In genomic region chr17:81033535-81034167, GRCh38 we compare ENCODE assay signal across 9 cellular contexts. TPM values are rescaled to one million over a fixed set of nuclear protein-coding genes. Genes with fewer than 3 reads are reported as not detected.
DNase-seq lines count a peak whose midpoint lies in the region; ATAC-seq and TF ChIP-seq lines count a peak whose summit lies in the region.
"Had no signal": no experiment of that assay in that cellular context is flagged by ENCODE, and none has a peak within 500 bp of the region (broad histone marks: within the 10 kb centered on the region; RNA-seq: fewer than 3 reads in every experiment).

No MANE protein-coding gene starts in this region.

- H3K27me3 ChIP-seq in left ventricle myocardium inferior (ENCODE audit: low read depth) (peaks cover 6% of the 10 kb centered on the region), skeletal muscle tissue (ENCODE audit: control insufficient read depth in 3 of 3, insufficient read depth in 3 of 3, low read length in 3 of 3) (peaks cover 10 to 35% (median 11%) of the 10 kb centered on the region in 3 donors)

- intact Hi-C loops in left ventricle myocardium inferior (cut with micrococcal nuclease), result no loop called here

- no peak for ATAC-seq in HG03139 (IDR thresholded peaks at IDR 0.05; ENCODE audit: unreplicated experiment)

- H3K36me3 ChIP-seq in left ventricle myocardium inferior (no peaks in the 10 kb centered on the region), skeletal muscle tissue (ENCODE audit: control insufficient read depth in 3 of 3, insufficient read depth in 3 of 3, low read length in 3 of 3) (no peaks in the 10 kb centered on the region)

- H3K4me1 ChIP-seq in left ventricle myocardium inferior (peaks cover 71% of the 10 kb centered on the region), skeletal muscle tissue (ENCODE audit: control insufficient read depth in 3 of 3, insufficient read depth in 3 of 3, low read length in 3 of 3) (peaks cover 23 to 52% (median 48%) of the 10 kb centered on the region in 3 donors)

- H3K4me3 ChIP-seq in HFF-Myc (replicated peaks; ENCODE audit: low read depth, low read length) (peak overlapping the region; percentile 55), left ventricle myocardium inferior (peak overlapping the region; percentile 76), skeletal muscle tissue (ENCODE audit: low read length in 3 of 3) (peak overlapping the region; percentile 49 to 62 (median 54))

- H3K27ac ChIP-seq in VCaP, result peak overlapping the region; percentile 95
- peak overlapping the region; percentile 63 for H3K27ac ChIP-seq in left ventricle myocardium inferior (replicated peaks)
- H3K27ac ChIP-seq in skeletal muscle tissue (ENCODE audit: low read depth, low read length), result no peak overlapping the region

- H3K9me3 ChIP-seq in left ventricle myocardium inferior (replicated peaks), result no peaks in the 10 kb centered on the region
- H3K9me3 ChIP-seq in skeletal muscle tissue (ENCODE audit: control insufficient read depth in 3 of 3, low read length in 3 of 3), result no peaks in the 10 kb centered on the region

- DNase-seq in HFF-Myc (ENCODE audit: extremely low read depth, low read depth) (no peak), left ventricle myocardium inferior (no peak), NCI-H1417 (lab: John Stamatoyannopoulos, UW) (no peak)
- no peak for DNase-seq in activated effector memory CD4-positive, alpha-beta T cell treated with anti-CD3 and anti-CD28 coated beads, Interleukin-2, amount 50 U/mL, for 16 hours
- no peak for DNase-seq in activated CD4-positive, alpha-beta T cell treated with anti-CD3 and anti-CD28 coated beads for 48 hours
- DNase-seq: kidney glomerular epithelial cell had no signal

- TF ChIP-seq CTCF in HFF-Myc (IDR thresholded peaks at IDR 0.05; ENCODE audit: low read depth, low read length, missing control alignments) (no peak), VCaP (conservative IDR thresholded peaks at IDR 0.05) (no peak), left ventricle myocardium inferior (IDR thresholded peaks at IDR 0.05; ENCODE audit: borderline replicate concordance) (no peak)

- H3K9ac ChIP-seq in skeletal muscle tissue (ENCODE audit: low read depth in 1 of 3, low read length in 3 of 3), result peak overlapping the region; percentile 33 to 57 (median 38)

RNA-seq across cellular contexts. Expression of gene BAIAP2, which starts 1.3 kb away (rescaled TPM):
- total RNA-seq in left ventricle myocardium inferior, result 27.9 TPM
- 7.3 TPM for total RNA-seq in skeletal muscle tissue

RNA-seq across cellular contexts. Expression of gene CHMP6, which starts 42.0 kb away (rescaled TPM):
- 15.9 TPM for total RNA-seq in left ventricle myocardium inferior
- 12.5 TPM for total RNA-seq in skeletal muscle tissue
